22 cellular contexts compared by ENCODE assay signal in genomic region chr21:43762303-43763128, GRCh38. TPM values are rescaled to one million over a fixed set of nuclear protein-coding genes. Genes with fewer than 3 reads are reported as not detected.
DNase-seq lines count a peak whose midpoint lies in the region; ATAC-seq, FAIRE-seq and TF ChIP-seq lines count a peak whose summit lies in the region.
"Had no signal": no experiment of that assay in that cellular context is flagged by ENCODE, and none has a peak within 500 bp of the region (broad histone marks: within the 10 kb centered on the region; RNA-seq: fewer than 3 reads in every experiment).

No MANE protein-coding gene starts in this region.

- no peak for TF ChIP-seq EP300 in K562 (IDR thresholded peaks at IDR 0.05; ENCODE audit: low read length)
- TF ChIP-seq EP300 in suprapubic skin (IDR thresholded peaks at IDR 0.05) = no peak

- CTCF ChIA-PET in MCF 10A (lab: Yijun Ruan, JAX) (no interaction called here), K562 (lab: Yijun Ruan, JAX; ENCODE audit: low intra/inter-chr PET ratio) (no interaction called here)

- H3K27ac ChIP-seq in breast epithelium = no peak overlapping the region
- H3K27ac ChIP-seq in K562 (ENCODE audit: extremely low read depth, low read depth, low read length) = no peak overlapping the region
- H3K27ac ChIP-seq in esophagus squamous epithelium = peak overlapping the region; percentile 58 to 77 (median 66)
- H3K27ac ChIP-seq in suprapubic skin = peak overlapping the region; percentile 60
- H3K27ac ChIP-seq: PC-9 had no signal

- DNase-seq in MCF 10A (ENCODE audit: unreplicated experiment) (peak; percentile 92), breast epithelium (ENCODE audit: low spot score in 2 of 2) (no peak), K562 (ENCODE audit: extremely low read depth in 1 of 4, low spot score in 3 of 4) (no peak), esophagus squamous epithelium (lab: John Stamatoyannopoulos, UW) (no peak), suprapubic skin (ENCODE audit: low spot score in 2 of 2) (no peak), NCI-H345 (lab: John Stamatoyannopoulos, UW) (no peak), NCI-H524 treated with DMSO at 0.1 percent for 48 hours (lab: John Stamatoyannopoulos, UW) (no peak)
- DNase-seq: CD4-positive, alpha-beta T cell; DMS153; EL; KG1; NCI-H1417 treated with DMSO at 0.1 percent for 48 hours; NCI-H187 treated with DMSO at 0.1 percent for 48 hours; NCI-H510A; NCI-H82; SW 1271 had no signal

- 95% methylated on average over 15 of the region's 15 CpGs for WGBS in K562 (ENCODE audit: insufficient coverage, low coverage, missing lambda C conversion rate)
- WGBS in esophagus squamous epithelium, 2 donors = no CpG with 5 or more reads among the region's 15 CpGs
- WGBS in suprapubic skin = 80% methylated on average over 8 of the region's 15 CpGs

- in situ Hi-C loops in K562 (cut with MboI) = no loop called here

- POLR2A ChIA-PET in MCF 10A (lab: Yijun Ruan, JAX) = interaction anchor here (0.6 to 1.5 kb wide), 8 partner anchors 18 to 248 kb away, joined by 3 to 4 read pairs (median 4); no protein-coding TSS in a partner anchor
- POLR2A ChIA-PET in K562 (lab: Yijun Ruan, JAX) = interaction anchor here (0.6 kb wide), 2 partner anchors 19 to 640 kb away, joined by 3 read pairs; no protein-coding TSS in a partner anchor

- H3K4me3 ChIP-seq in breast epithelium = no peak overlapping the region
- no peak overlapping the region for H3K4me3 ChIP-seq in K562
- H3K4me3 ChIP-seq in esophagus squamous epithelium = no peak overlapping the region
- H3K4me3 ChIP-seq in suprapubic skin = no peak overlapping the region
- H3K4me3 ChIP-seq: PC-9 had no signal

- H3K9me3 Mint-ChIP-seq in MCF 10A (ENCODE audit: unreplicated experiment) = no peaks in the 10 kb centered on the region
- H3K9me3 Mint-ChIP-seq: CD4-positive, alpha-beta T cell had no signal

- intact Hi-C loops in MCF 10A (cut with micrococcal nuclease) = no loop called here
- intact Hi-C loops in breast epithelium (cut with DNase I; ENCODE audit: low total_unique reads) = no loop called here
- intact Hi-C loops in K562 (cut with micrococcal nuclease) = no loop called here
- intact Hi-C loops in esophagus squamous epithelium (cut with DNase I) = no loop called here

- no peaks in the 10 kb centered on the region for H3K9me3 ChIP-seq in breast epithelium
- no peaks in the 10 kb centered on the region for H3K9me3 ChIP-seq in K562 (replicated peaks; ENCODE audit: control insufficient read depth, insufficient read depth, low read depth, low read length)
- no peaks in the 10 kb centered on the region for H3K9me3 ChIP-seq in esophagus squamous epithelium
- no peaks in the 10 kb centered on the region for H3K9me3 ChIP-seq in suprapubic skin

- H3K4me2 ChIP-seq in K562 (ENCODE audit: insufficient read depth, low read length) = no peak overlapping the region
- H3K4me2 ChIP-seq: PC-9 had no signal

- no peaks in the 10 kb centered on the region for H4K20me1 ChIP-seq in K562 (replicated peaks; ENCODE audit: control insufficient read depth, insufficient read depth, low read length)

- peaks cover 19% of the 10 kb centered on the region for H3K4me1 Mint-ChIP-seq in MCF 10A (ENCODE audit: insufficient read depth, unreplicated experiment)

- peaks cover 66% of the 10 kb centered on the region for H3K36me3 Mint-ChIP-seq in MCF 10A (ENCODE audit: insufficient read depth, unreplicated experiment)

- FAIRE-seq in K562 (lab: Jason Lieb, UNC) = no peak
- FAIRE-seq: A204.1, GM12892, GM18507, H1 had no signal

- BruUV-seq in MCF 10A (replicated peaks; lab: Mats Ljungman, UMichigan) (no TSS peak), K562 (replicated peaks; lab: Mats Ljungman, UMichigan) (no TSS peak)

- H3K27me3 Mint-ChIP-seq in MCF 10A (ENCODE audit: insufficient read depth, unreplicated experiment) = no peaks in the 10 kb centered on the region
- H3K27me3 Mint-ChIP-seq: CD4-positive, alpha-beta T cell had no signal

- H2AFZ ChIP-seq in K562 (ENCODE audit: low read depth, low read length) = no peak overlapping the region
- H2AFZ ChIP-seq: PC-9 had no signal

- H3K9me1 ChIP-seq in K562 (ENCODE audit: control insufficient read depth, insufficient read depth, low read length) = peaks cover 6% of the 10 kb centered on the region

- no peaks in the 10 kb centered on the region for H3K79me2 ChIP-seq in K562 (ENCODE audit: control insufficient read depth, insufficient read depth, low read length)

- ATAC-seq in K562 = no peak
- no peak for ATAC-seq in HG02884 (IDR thresholded peaks at IDR 0.05; ENCODE audit: unreplicated experiment)

- no peak for TF ChIP-seq RAD21 in K562 (CRISPR knock-in tag; conservative IDR thresholded peaks at IDR 0.05 in 1 of 2, IDR thresholded peaks at IDR 0.05 in 1 of 2)

- no peak for TF ChIP-seq POLR2A in breast epithelium (IDR thresholded peaks at IDR 0.05)
- TF ChIP-seq POLR2A in K562 (conservative IDR thresholded peaks at IDR 0.05) = no peak
- TF ChIP-seq POLR2A in esophagus squamous epithelium (IDR thresholded peaks at IDR 0.05) = no peak
- no peak for TF ChIP-seq POLR2A in suprapubic skin (IDR thresholded peaks at IDR 0.05)

- H3K27me3 ChIP-seq in breast epithelium = no peaks in the 10 kb centered on the region
- no peaks in the 10 kb centered on the region for H3K27me3 ChIP-seq in K562 (ENCODE audit: control insufficient read depth in 2 of 2, insufficient read depth in 2 of 2, low read length in 2 of 2)
- H3K27me3 ChIP-seq in esophagus squamous epithelium = no peaks in the 10 kb centered on the region
- no peaks in the 10 kb centered on the region for H3K27me3 ChIP-seq in suprapubic skin

- H3K4me1 ChIP-seq in breast epithelium (peaks cover 0 to 1% of the 10 kb centered on the region in 2 donors), K562 (replicated peaks in 1 of 2; ENCODE audit: control insufficient read depth in 2 of 2, insufficient read depth in 2 of 2, low read length in 2 of 2) (peaks cover 8 to 35% of the 10 kb centered on the region in 2 experiments), esophagus squamous epithelium (peaks cover 25 to 74% (median 44%) of the 10 kb centered on the region in 3 donors), suprapubic skin (peaks cover 29% of the 10 kb centered on the region)

- 0 out of 4 replicates have a peak overlapping the region, but pooled peaks of 1 of the 2 experiments have one; percentile 36 for H3K9ac ChIP-seq in K562 (ENCODE audit: insufficient read depth in 1 of 2, low read depth in 2 of 2, low read length in 2 of 2)

- no peak overlapping the region for H3K4me3 Mint-ChIP-seq in MCF 10A (ENCODE audit: unreplicated experiment)
- H3K4me3 Mint-ChIP-seq: CD4-positive, alpha-beta T cell had no signal

- TF ChIP-seq CTCF in MCF 10A (IDR thresholded peaks at IDR 0.05; ENCODE audit: unreplicated experiment) = no peak
- TF ChIP-seq CTCF in breast epithelium (IDR thresholded peaks at IDR 0.05) = no peak
- no peak for TF ChIP-seq CTCF in K562 (IDR thresholded peaks at IDR 0.05 in 2 of 3, conservative IDR thresholded peaks at IDR 0.05 in 1 of 3; ENCODE audit: insufficient read depth in 2 of 3, low read depth in 1 of 3, low read length in 3 of 3)
- TF ChIP-seq CTCF in esophagus squamous epithelium (IDR thresholded peaks at IDR 0.05) = no peak
- TF ChIP-seq CTCF in suprapubic skin (IDR thresholded peaks at IDR 0.05) = no peak

- no peak overlapping the region for H3K27ac Mint-ChIP-seq in MCF 10A (ENCODE audit: low read depth, unreplicated experiment)
- H3K27ac Mint-ChIP-seq: CD4-positive, alpha-beta T cell had no signal

- no peaks in the 10 kb centered on the region for H3K36me3 ChIP-seq in breast epithelium
- H3K36me3 ChIP-seq in K562 (ENCODE audit: control insufficient read depth, insufficient read depth, low read length) = peaks cover 59% of the 10 kb centered on the region
- peaks cover 0 to 39% (median 4%) of the 10 kb centered on the region in 3 donors for H3K36me3 ChIP-seq in esophagus squamous epithelium
- H3K36me3 ChIP-seq in suprapubic skin = peaks cover 19% of the 10 kb centered on the region

RNA-seq across cellular contexts. Expression of gene CSTB, which starts 13.6 kb away (rescaled TPM):
- total RNA-seq in MCF 10A (2022) (60.5 and 75.0 TPM in 2 replicates), breast epithelium (10 to 100 TPM; 12.1 to 16.8 (median 16.8) TPM), K562 (2014; rRNA removed) (23.1 and 29.0 TPM in 2 replicates), K562 (2014; rRNA removed; fragmentation: Illumina TruSeq; extraction: Trizol) (20.8 and 21.1 TPM in 2 replicates), K562 (2015; rRNA removed; fragmentation: Illumina TruSeq; extraction: Trizol) (31.7 and 34.9 TPM in 2 replicates), K562 (2021) (43.5 and 48.1 TPM in 2 replicates), esophagus squamous epithelium (100 to 1,000 TPM; 375 to 700 (median 481) TPM), suprapubic skin (10 to 100 TPM; 17.5 to 39.9 (median 27.9) TPM)
- 10.6 and 21.9 TPM in 2 replicates for total RNA-seq in K562 (2011; cell fraction: chromatin; rRNA removed; ENCODE audit: low replicate concordance)
- total RNA-seq in K562 (2011; cell fraction: nucleolus; rRNA removed) = 19.5 and 22.0 TPM in 2 replicates
- total RNA-seq in K562 (2011; cell fraction: nucleoplasm; rRNA removed) = 18.3 and 24.3 TPM in 2 replicates
- polyA plus RNA-seq in K562 (2011; rRNA removed) (46.6 and 58.0 TPM in 2 replicates), K562 (2014; fragmentation: Illumina TruSeq; extraction: Trizol) (64.2 and 79.8 TPM in 2 replicates), K562 (2014; fragmentation: Nextera tagmentation; extraction: Ambion mirVana) (10 to 100 TPM; 12.4 to 17.1 TPM), K562 (2014; rRNA removed) (65.0 and 67.8 TPM in 2 replicates)
- polyA plus RNA-seq in K562 (2011; cell fraction: cytosol; rRNA removed) = 74.4 and 80.8 TPM in 2 replicates
- polyA plus RNA-seq in K562 (2011; cell fraction: nucleus; rRNA removed) = 36.5 and 43.3 TPM in 2 replicates
- 76.9 and 118 TPM in 2 replicates for polyA plus RNA-seq in K562 (2012)
- 33.5 and 37.4 TPM in 2 replicates for polyA minus RNA-seq in K562 (2011; rRNA and poly(A)+ RNA removed)
- 14.2 and 21.7 TPM in 2 replicates for polyA minus RNA-seq in K562 (2011; cell fraction: cytosol; rRNA and poly(A)+ RNA removed)
- polyA minus RNA-seq in K562 (2011; cell fraction: nucleus; rRNA and poly(A)+ RNA removed) = 9.0 and 14.1 TPM in 2 replicates

RNA-seq across cellular contexts. Expression of gene RRP1, which starts 26.9 kb away (rescaled TPM):
- total RNA-seq in MCF 10A (2022) = 43.7 and 56.0 TPM in 2 replicates
- total RNA-seq in breast epithelium = 10 to 100 TPM; 15.4 to 22.9 (median 16.5) TPM
- 200 and 398 TPM in 2 replicates for total RNA-seq in K562 (2011; cell fraction: chromatin; rRNA removed; ENCODE audit: low replicate concordance)
- 176 and 196 TPM in 2 replicates for total RNA-seq in K562 (2011; cell fraction: nucleolus; rRNA removed)
- 186 and 220 TPM in 2 replicates for total RNA-seq in K562 (2011; cell fraction: nucleoplasm; rRNA removed)
- 68.6 and 84.3 TPM in 2 replicates for total RNA-seq in K562 (2014; rRNA removed)
- total RNA-seq in K562 (2014; rRNA removed; fragmentation: Illumina TruSeq; extraction: Trizol) = 40.5 and 48.5 TPM in 2 replicates
- 51.6 and 52.9 TPM in 2 replicates for total RNA-seq in K562 (2015; rRNA removed; fragmentation: Illumina TruSeq; extraction: Trizol)
- 89.1 and 105 TPM in 2 replicates for total RNA-seq in K562 (2021)
- 38.0 and 47.3 TPM in 2 replicates for polyA plus RNA-seq in K562 (2011; rRNA removed)
- polyA plus RNA-seq in K562 (2011; cell fraction: cytosol; rRNA removed) = 22.9 and 23.5 TPM in 2 replicates
- 233 and 286 TPM in 2 replicates for polyA plus RNA-seq in K562 (2011; cell fraction: nucleus; rRNA removed)
- 35.6 and 62.2 TPM in 2 replicates for polyA plus RNA-seq in K562 (2012)
- polyA plus RNA-seq in K562 (2014; fragmentation: Illumina TruSeq; extraction: Trizol) = 79.7 and 97.5 TPM in 2 replicates
- 1 to 10 TPM in 1 of 2 experiments, under 1 TPM in 1; 0.89 to 1.8 TPM for polyA plus RNA-seq in K562 (2014; fragmentation: Nextera tagmentation; extraction: Ambion mirVana)
- 60.2 and 64.7 TPM in 2 replicates for polyA plus RNA-seq in K562 (2014; rRNA removed)
- polyA minus RNA-seq in K562 (2011; rRNA and poly(A)+ RNA removed) = 23.9 and 28.6 TPM in 2 replicates
- polyA minus RNA-seq in K562 (2011; cell fraction: cytosol; rRNA and poly(A)+ RNA removed) = 20.8 and 22.0 TPM in 2 replicates
- 66.5 and 104 TPM in 2 replicates for polyA minus RNA-seq in K562 (2011; cell fraction: nucleus; rRNA and poly(A)+ RNA removed)
- total RNA-seq in esophagus squamous epithelium = 10 to 100 TPM; 22.5 to 37.2 (median 30.4) TPM
- 10 to 100 TPM; 22.5 to 34.6 (median 28.4) TPM for total RNA-seq in suprapubic skin

RNA-seq across cellular contexts. Expression of gene PDXK, which starts 43.6 kb away (rescaled TPM):
- total RNA-seq in MCF 10A (2022) (194 and 210 TPM in 2 replicates), breast epithelium (10 to 100 TPM; 51.5 to 79.2 (median 65.6) TPM), K562 (2014; rRNA removed) (95.1 and 117 TPM in 2 replicates), K562 (2014; rRNA removed; fragmentation: Illumina TruSeq; extraction: Trizol) (57.2 and 71.2 TPM in 2 replicates), K562 (2015; rRNA removed; fragmentation: Illumina TruSeq; extraction: Trizol) (46.8 and 47.5 TPM in 2 replicates), K562 (2021) (162 TPM in 2 replicates), esophagus squamous epithelium (100 to 1,000 TPM in 2 of 4 donors, 10 to 100 TPM in 2; 42.9 to 114 (median 82.0) TPM), suprapubic skin (10 to 100 TPM; 45.0 to 66.0 (median 57.4) TPM)
- total RNA-seq in K562 (2011; cell fraction: chromatin; rRNA removed; ENCODE audit: low replicate concordance) = 130 and 265 TPM in 2 replicates
- total RNA-seq in K562 (2011; cell fraction: nucleolus; rRNA removed) = 121 and 125 TPM in 2 replicates
- 113 and 116 TPM in 2 replicates for total RNA-seq in K562 (2011; cell fraction: nucleoplasm; rRNA removed)
- polyA plus RNA-seq in K562 (2011; rRNA removed) (135 and 158 TPM in 2 replicates), K562 (2014; fragmentation: Illumina TruSeq; extraction: Trizol) (80.6 and 84.8 TPM in 2 replicates), K562 (2014; fragmentation: Nextera tagmentation; extraction: Ambion mirVana) (1 to 10 TPM; 5.6 to 8.9 TPM), K562 (2014; rRNA removed) (76.5 and 103 TPM in 2 replicates)
- polyA plus RNA-seq in K562 (2011; cell fraction: cytosol; rRNA removed) = 118 and 126 TPM in 2 replicates
- polyA plus RNA-seq in K562 (2011; cell fraction: nucleus; rRNA removed) = 116 TPM in 2 replicates
- 82.1 and 83.5 TPM in 2 replicates for polyA plus RNA-seq in K562 (2012)
- polyA minus RNA-seq in K562 (2011; rRNA and poly(A)+ RNA removed) = 203 and 232 TPM in 2 replicates
- 63.0 and 91.6 TPM in 2 replicates for polyA minus RNA-seq in K562 (2011; cell fraction: cytosol; rRNA and poly(A)+ RNA removed)
- polyA minus RNA-seq in K562 (2011; cell fraction: nucleus; rRNA and poly(A)+ RNA removed) = 27.7 and 39.5 TPM in 2 replicates

Comparison
In these comparisons a context has a peak if more than half of its experiments do, and no peak if none do; other contexts are left out.
1. H3K27ac ChIP-seq: peak in esophagus squamous epithelium (4 of 4) and suprapubic skin (single experiment); none in breast epithelium (0 of 2) and K562 (single experiment).